In the genomic region with DNA sequence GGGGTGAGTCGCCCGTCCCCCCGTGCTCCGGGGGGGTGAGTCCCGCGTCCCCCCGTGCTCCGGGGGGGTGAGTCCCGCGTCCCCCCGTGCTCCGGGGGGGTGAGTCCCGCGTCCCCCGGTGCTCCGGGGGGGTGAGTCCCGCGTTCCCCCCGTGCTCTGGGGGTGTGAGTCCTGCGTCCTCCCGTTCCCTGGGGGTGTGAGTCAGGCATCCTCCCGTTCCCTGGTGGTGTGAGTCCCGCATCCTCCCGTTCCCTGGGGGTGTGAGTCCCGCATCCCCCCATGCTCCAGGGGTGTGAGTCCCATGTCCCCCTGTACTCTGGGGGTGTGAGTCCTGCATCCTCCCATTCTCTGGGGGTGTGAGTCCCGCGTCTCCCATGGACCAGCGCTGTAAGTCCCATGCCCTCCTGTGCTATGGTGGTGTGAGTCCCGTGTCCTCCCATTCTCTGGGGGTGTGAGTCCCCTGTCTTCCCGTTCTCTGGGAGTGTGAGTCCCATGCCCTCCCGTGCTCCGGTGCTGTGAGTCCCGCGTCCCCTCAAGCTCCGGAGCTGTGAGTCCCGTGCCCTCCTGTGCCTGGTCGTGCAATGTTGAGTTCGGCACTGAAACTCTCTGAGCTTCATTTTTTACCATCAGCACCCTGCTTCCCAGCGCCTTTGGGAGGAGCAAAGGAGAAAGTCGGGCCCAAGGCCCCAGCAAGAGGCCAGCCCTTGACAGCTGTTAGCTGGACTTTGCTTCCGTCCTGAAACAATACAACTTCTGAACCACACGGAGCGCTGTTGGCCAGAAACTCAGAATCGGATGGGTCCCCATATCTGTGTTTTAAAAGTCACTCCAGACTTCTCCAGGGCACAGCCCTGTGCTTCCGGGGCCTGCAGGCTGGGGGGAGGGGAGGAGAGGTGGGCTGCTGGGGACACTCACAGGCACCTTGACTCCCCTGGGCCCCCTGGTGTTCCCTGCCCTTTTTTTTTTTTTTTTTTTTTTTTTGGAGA, we compare ENCODE assay signal across 8 cellular contexts. TPM values are rescaled to one million over a fixed set of nuclear protein-coding genes. Genes with fewer than 3 reads are reported as not detected.
DNase-seq lines count a peak whose midpoint lies in the region; ATAC-seq lines count a peak whose summit lies in the region.

No MANE protein-coding gene starts in this region.

- H3K27ac ChIP-seq in right cardiac atrium (ENCODE audit: low read length): no peak overlapping the region

- H3K36me3 Mint-ChIP-seq in activated CD8-positive, alpha-beta memory T cell treated with anti-CD3 and anti-CD28 coated beads, Interleukin-2, amount 10 ng/mL, durations not matched to agents 7 days and 5 days: no peaks in the 10 kb centered on the region
- no peaks in the 10 kb centered on the region for H3K36me3 Mint-ChIP-seq in activated CD8-positive, alpha-beta T cell treated with anti-CD3 and anti-CD28 coated beads, Interleukin-2, amount 10 ng/mL, durations not matched to agents 7 days and 5 days (ENCODE audit: low read depth)
- H3K36me3 Mint-ChIP-seq in stimulated activated memory B cell treated with anti-CD40 and anti-IgM and Interleukin-4, amounts not matched to agents 10 μg/mL and 1 μg/mL and 100 μg/mL, for 72 hours: peaks cover 5% of the 10 kb centered on the region

- no peaks in the 10 kb centered on the region for H3K9me3 ChIP-seq in right cardiac atrium (ENCODE audit: control insufficient read depth, low read length)

- no peak overlapping the region for H3K27ac Mint-ChIP-seq in activated CD8-positive, alpha-beta memory T cell treated with anti-CD3 and anti-CD28 coated beads, Interleukin-2, amount 10 ng/mL, durations not matched to agents 7 days and 5 days
- H3K27ac Mint-ChIP-seq in activated CD8-positive, alpha-beta T cell treated with anti-CD3 and anti-CD28 coated beads, Interleukin-2, amount 10 ng/mL, durations not matched to agents 7 days and 5 days: no peak overlapping the region
- H3K27ac Mint-ChIP-seq in stimulated activated memory B cell treated with anti-CD40 and anti-IgM and Interleukin-4, amounts not matched to agents 10 μg/mL and 1 μg/mL and 100 μg/mL, for 72 hours: no peak overlapping the region

- CTCF ChIA-PET in activated CD8-positive, alpha-beta memory T cell treated with anti-CD3 and anti-CD28 coated beads, Interleukin-2, amount 10 ng/mL, durations not matched to agents 7 days and 5 days (lab: Charles Lee): interaction anchor here (0.7 to 1.5 kb wide), 3 partner anchors 12 to 121 kb away, joined by 3 to 8 read pairs (median 8); partner anchors contain the start of gene ZC3H18
- CTCF ChIA-PET in activated CD8-positive, alpha-beta T cell treated with anti-CD3 and anti-CD28 coated beads, Interleukin-2, amount 10 ng/mL, durations not matched to agents 7 days and 5 days (lab: Charles Lee): interaction anchor here (0.9 to 1.3 kb wide), 6 partner anchors 9 to 123 kb away, joined by 3 to 7 read pairs (median 4); partner anchors contain the start of gene ZC3H18

- peaks cover 11% of the 10 kb centered on the region for H3K27me3 Mint-ChIP-seq in activated CD8-positive, alpha-beta memory T cell treated with anti-CD3 and anti-CD28 coated beads, Interleukin-2, amount 10 ng/mL, durations not matched to agents 7 days and 5 days
- H3K27me3 Mint-ChIP-seq in activated CD8-positive, alpha-beta T cell treated with anti-CD3 and anti-CD28 coated beads, Interleukin-2, amount 10 ng/mL, durations not matched to agents 7 days and 5 days (ENCODE audit: low read depth): peaks cover 3% of the 10 kb centered on the region
- peaks cover 53% of the 10 kb centered on the region for H3K27me3 Mint-ChIP-seq in stimulated activated memory B cell treated with anti-CD40 and anti-IgM and Interleukin-4, amounts not matched to agents 10 μg/mL and 1 μg/mL and 100 μg/mL, for 72 hours

- peak; percentile 50 for ATAC-seq in activated CD8-positive, alpha-beta memory T cell treated with anti-CD3 and anti-CD28 coated beads, Interleukin-2, amount 10 ng/mL, durations not matched to agents 7 days and 5 days
- ATAC-seq in activated CD8-positive, alpha-beta T cell treated with anti-CD3 and anti-CD28 coated beads, Interleukin-2, amount 10 ng/mL, durations not matched to agents 7 days and 5 days: peak; percentile 41
- ATAC-seq in right cardiac atrium: peak; percentile 42 to 71
- peak; percentile 52 for ATAC-seq in stimulated activated memory B cell treated with anti-CD40 and anti-IgM and Interleukin-4, amounts not matched to agents 10 μg/mL and 1 μg/mL and 100 μg/mL, for 72 hours
- ATAC-seq in HG02763 (IDR thresholded peaks at IDR 0.05; ENCODE audit: unreplicated experiment): no peak

- H3K4me3 Mint-ChIP-seq in activated CD8-positive, alpha-beta memory T cell treated with anti-CD3 and anti-CD28 coated beads, Interleukin-2, amount 10 ng/mL, durations not matched to agents 7 days and 5 days: no peak overlapping the region
- H3K4me3 Mint-ChIP-seq in activated CD8-positive, alpha-beta T cell treated with anti-CD3 and anti-CD28 coated beads, Interleukin-2, amount 10 ng/mL, durations not matched to agents 7 days and 5 days: no peak overlapping the region
- H3K4me3 Mint-ChIP-seq in stimulated activated memory B cell treated with anti-CD40 and anti-IgM and Interleukin-4, amounts not matched to agents 10 μg/mL and 1 μg/mL and 100 μg/mL, for 72 hours: no peak overlapping the region

- no peaks in the 10 kb centered on the region for H3K4me1 ChIP-seq in right cardiac atrium (ENCODE audit: control insufficient read depth, insufficient read depth, low read length)

- H3K9me3 Mint-ChIP-seq in activated CD8-positive, alpha-beta memory T cell treated with anti-CD3 and anti-CD28 coated beads, Interleukin-2, amount 10 ng/mL, durations not matched to agents 7 days and 5 days (ENCODE audit: low read depth): peaks cover 5% of the 10 kb centered on the region
- peaks cover 6% of the 10 kb centered on the region for H3K9me3 Mint-ChIP-seq in activated CD8-positive, alpha-beta T cell treated with anti-CD3 and anti-CD28 coated beads, Interleukin-2, amount 10 ng/mL, durations not matched to agents 7 days and 5 days (ENCODE audit: insufficient read depth)
- H3K9me3 Mint-ChIP-seq in stimulated activated memory B cell treated with anti-CD40 and anti-IgM and Interleukin-4, amounts not matched to agents 10 μg/mL and 1 μg/mL and 100 μg/mL, for 72 hours: peaks cover 3% of the 10 kb centered on the region

- no peak overlapping the region for H3K4me3 ChIP-seq in right cardiac atrium (ENCODE audit: low read length)

- H3K4me1 Mint-ChIP-seq in activated CD8-positive, alpha-beta memory T cell treated with anti-CD3 and anti-CD28 coated beads, Interleukin-2, amount 10 ng/mL, durations not matched to agents 7 days and 5 days: peaks cover 3% of the 10 kb centered on the region
- peaks cover 6% of the 10 kb centered on the region for H3K4me1 Mint-ChIP-seq in activated CD8-positive, alpha-beta T cell treated with anti-CD3 and anti-CD28 coated beads, Interleukin-2, amount 10 ng/mL, durations not matched to agents 7 days and 5 days (ENCODE audit: low read depth)
- peaks cover 6% of the 10 kb centered on the region for H3K4me1 Mint-ChIP-seq in stimulated activated memory B cell treated with anti-CD40 and anti-IgM and Interleukin-4, amounts not matched to agents 10 μg/mL and 1 μg/mL and 100 μg/mL, for 72 hours

- WGBS in right cardiac atrium: 49% methylated on average over 41 of the region's 45 CpGs

- H3K27me3 ChIP-seq in right cardiac atrium (ENCODE audit: control insufficient read depth, insufficient read depth): no peaks in the 10 kb centered on the region

- intact Hi-C loops in right cardiac atrium (cut with DNase I): no loop called here

- DNase-seq in activated CD8-positive, alpha-beta memory T cell treated with anti-CD3 and anti-CD28 coated beads, Interleukin-2, amount 10 ng/mL, durations not matched to agents 7 days and 5 days: no peak
- DNase-seq in activated CD8-positive, alpha-beta memory T cell treated with anti-CD3 and anti-CD28 coated beads, Interleukin-2, amount 50 U/mL, for 4 hours: no peak
- DNase-seq in NCI-H2171 treated with DMSO at 0.1 percent for 48 hours (lab: John Stamatoyannopoulos, UW) (peak; percentile 63), right cardiac atrium (peak; percentile 86 to 93 (median 92)), occipital lobe (lab: John Stamatoyannopoulos, UW) (no peak)
- peak; percentile 46 for DNase-seq in activated CD8-positive, alpha-beta T cell treated with anti-CD3 and anti-CD28 coated beads, Interleukin-2, amount 10 ng/mL, durations not matched to agents 7 days and 5 days

- POLR2A ChIA-PET in activated CD8-positive, alpha-beta T cell treated with anti-CD3 and anti-CD28 coated beads, Interleukin-2, amount 10 ng/mL, durations not matched to agents 7 days and 5 days (lab: Charles Lee): no interaction called here

RNA-seq across cellular contexts. Expression of gene ZC3H18, which starts 11.5 kb away (rescaled TPM):
- 10 to 100 TPM; 88.1 to 93.9 TPM for total RNA-seq in activated CD8-positive, alpha-beta memory T cell treated with anti-CD3 and anti-CD28 coated beads, Interleukin-2, amount 10 ng/mL, durations not matched to agents 7 days and 5 days
- 10 to 100 TPM; 80.9 to 90.0 TPM for total RNA-seq in activated CD8-positive, alpha-beta T cell treated with anti-CD3 and anti-CD28 coated beads, Interleukin-2, amount 10 ng/mL, durations not matched to agents 7 days and 5 days
- 10 to 100 TPM; 17.5 to 25.1 (median 21.2) TPM for total RNA-seq in right cardiac atrium
- polyA plus RNA-seq in right cardiac atrium: 19.6 TPM
- 12.0 TPM for total RNA-seq in occipital lobe

Comparison
In these comparisons a context has a peak if more than half of its experiments do, and no peak if none do; other contexts are left out.
1. DNase-seq: peak in NCI-H2171 treated with DMSO at 0.1 percent for 48 hours (single experiment), activated CD8-positive, alpha-beta T cell treated with anti-CD3 and anti-CD28 coated beads, Interleukin-2, amount 10 ng/mL, durations not matched to agents 7 days and 5 days (single experiment) and right cardiac atrium (3 of 3); none in activated CD8-positive, alpha-beta memory T cell treated with anti-CD3 and anti-CD28 coated beads, Interleukin-2, amount 10 ng/mL, durations not matched to agents 7 days and 5 days (single experiment), activated CD8-positive, alpha-beta memory T cell treated with anti-CD3 and anti-CD28 coated beads, Interleukin-2, amount 50 U/mL, for 4 hours (single experiment) and occipital lobe (single experiment).